Comparison of ENCODE assay signal across 8 cellular contexts in the genomic region with DNA sequence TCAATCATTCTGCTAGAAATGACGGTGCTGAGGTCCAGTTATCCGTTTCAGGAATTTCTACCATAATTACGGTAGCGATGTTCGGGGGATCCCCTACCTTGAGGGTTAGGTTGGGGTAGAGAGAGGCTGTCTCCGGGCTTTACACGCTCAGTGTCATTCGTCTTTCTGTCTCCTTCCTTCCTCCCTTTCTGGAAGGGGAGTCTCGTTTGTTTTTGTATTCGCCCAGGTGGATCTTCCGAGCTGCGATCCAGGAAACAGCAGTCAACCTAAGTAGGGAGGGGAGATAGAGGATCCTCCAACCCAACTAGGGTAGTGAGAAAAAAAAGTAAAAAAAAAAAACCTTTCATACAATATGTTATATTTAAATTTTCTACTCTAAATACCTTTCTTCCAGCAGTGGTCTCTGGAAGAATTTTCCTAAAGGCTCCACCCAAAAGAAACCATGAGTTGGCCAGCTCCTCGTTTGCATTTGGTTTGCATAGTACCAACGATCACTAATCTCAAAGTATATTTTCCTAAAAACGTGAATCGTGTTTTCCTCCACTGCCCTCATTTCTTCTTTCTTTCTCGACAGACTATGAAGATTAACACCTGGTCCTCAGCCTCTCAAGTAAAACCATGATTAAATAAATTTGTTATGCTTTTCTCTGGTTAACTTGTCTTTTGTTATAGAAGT. TPM values are rescaled to one million over a fixed set of nuclear protein-coding genes. Genes with fewer than 3 reads are reported as not detected.
A peak's percentile ranks its signal among the peaks of the same experiment; 100 is the strongest.
DNase-seq lines count a peak whose midpoint lies in the region; ATAC-seq and TF ChIP-seq lines count a peak whose summit lies in the region.

No MANE protein-coding gene starts in this region.

- H3K27ac Mint-ChIP-seq in mesothelial cell of epicardium: peak overlapping the region; percentile 85

- peak overlapping the region; percentile 93 for H3K9ac ChIP-seq in HUES64 (ENCODE audit: low read depth, low read length)

- WGBS in HUES64: 9% methylated on average over 13 of the region's 17 CpGs
- WGBS in body of pancreas, 2 donors: 2 to 7% methylated on average over 17 of the region's 17 CpGs

- peaks cover 6% of the 10 kb centered on the region; the same call in 1 of the 2 replicates for H3K27me3 ChIP-seq in HUES64 (ENCODE audit: insufficient read depth, low read length)
- no peaks in the 10 kb centered on the region for H3K27me3 ChIP-seq in body of pancreas

- H3K9me3 Mint-ChIP-seq in mesothelial cell of epicardium: no peaks in the 10 kb centered on the region

- peak overlapping the region; percentile 90 for H3K4me3 Mint-ChIP-seq in mesothelial cell of epicardium

- H3K36me3 ChIP-seq in HUES64 (ENCODE audit: insufficient read depth, low read length) (no peaks in the 10 kb centered on the region), body of pancreas (replicated peaks in 1 of 2; ENCODE audit: insufficient read depth in 1 of 2, low read depth in 2 of 2) (no peaks in the 10 kb centered on the region)

- CTCF ChIA-PET in HEK293T (lab: Yijun Ruan, JAX): interaction anchor here (0.6 to 3.3 kb wide), 4 partner anchors 8 to 64 kb away, joined by 7 to 23 read pairs (median 14); no protein-coding TSS in a partner anchor

- H3K36me3 Mint-ChIP-seq in mesothelial cell of epicardium: no peaks in the 10 kb centered on the region

- peaks cover 29% of the 10 kb centered on the region for H3K4me1 Mint-ChIP-seq in mesothelial cell of epicardium

- intact Hi-C loops in body of pancreas (cut with DNase I) (no loop called here), posterior vena cava (cut with DNase I) (no loop called here)

- peak; percentile 37 for DNase-seq in DMS53 treated with DMSO at 0.1 percent for 48 hours (lab: John Stamatoyannopoulos, UW; ENCODE audit: unreplicated experiment)
- no peak for DNase-seq in body of pancreas
- no peak for DNase-seq in mesothelial cell of epicardium (ENCODE audit: low spot score in 2 of 2, unreplicated experiment in 2 of 2)
- DNase-seq in HEK293T (ENCODE audit: extremely low spot score): no peak
- no peak for DNase-seq in HK-2 (ENCODE audit: unreplicated experiment)
- no peak for DNase-seq in posterior vena cava (ENCODE audit: low spot score)

- H3K9me3 ChIP-seq in HUES64 (ENCODE audit: insufficient read depth, low read depth, low read length) (no peaks in the 10 kb centered on the region), body of pancreas (no peaks in the 10 kb centered on the region)

- TF ChIP-seq CTCF in body of pancreas (IDR thresholded peaks at IDR 0.05) (no peak), mesothelial cell of epicardium (IDR thresholded peaks at IDR 0.05; ENCODE audit: unreplicated experiment) (no peak)

- POLR2A ChIA-PET in HEK293T (lab: Yijun Ruan, JAX): interaction anchor here (1.0 to 3.0 kb wide), 2 partner anchors 12 to 50 kb away, joined by 3 to 30 read pairs; no protein-coding TSS in a partner anchor

- peaks cover 18% of the 10 kb centered on the region for H3K4me1 ChIP-seq in HUES64 (ENCODE audit: insufficient read depth, low read length)
- peaks cover 36% of the 10 kb centered on the region for H3K4me1 ChIP-seq in body of pancreas

- peak overlapping the region; percentile 98 for H3K4me3 ChIP-seq in HUES64 (ENCODE audit: low read length)
- H3K4me3 ChIP-seq in body of pancreas: peak overlapping the region; percentile 8 to 57

- no peak for TF ChIP-seq POLR2A in body of pancreas (IDR thresholded peaks at IDR 0.05)

- no peak overlapping the region; the same call in 1 of the 2 replicates for H3K27ac ChIP-seq in HUES64 (ENCODE audit: low read depth, low read length)
- H3K27ac ChIP-seq in body of pancreas: peak overlapping the region; percentile 82 to 96 (median 94)

- ATAC-seq in GM21423 (IDR thresholded peaks at IDR 0.05; ENCODE audit: unreplicated experiment) (peak; percentile 26), body of pancreas (no peak)

- H3K27me3 Mint-ChIP-seq in mesothelial cell of epicardium (ENCODE audit: low read depth): no peaks in the 10 kb centered on the region

TF ChIP-seq in HEK293T, 16 proteins besides CTCF, POLR2A, EP300 and RAD21:
- TF ChIP-seq LEF1 (IDR thresholded peaks at IDR 0.05; ENCODE audit: borderline replicate concordance) (no peak), ELF4 (IDR thresholded peaks at IDR 0.05) (no peak)

RNA-seq across cellular contexts. Expression of a gene that starts 0.6 kb away (rescaled TPM):
- polyA plus RNA-seq in HUES64 (2013, experiment 1 of 2): 14.7 TPM
- 18.8 TPM for polyA plus RNA-seq in HUES64 (2013, experiment 2 of 2)
- total RNA-seq in body of pancreas: 10 to 100 TPM; 11.4 to 18.1 TPM
- total RNA-seq in mesothelial cell of epicardium: 36.3 to 39.6 TPM (median 39.5 TPM) in 3 replicates
- total RNA-seq in posterior vena cava: 10 to 100 TPM; 33.7 to 36.9 TPM

RNA-seq across cellular contexts. Expression of a gene that starts 21.0 kb away (rescaled TPM):
- 7.8 TPM for polyA plus RNA-seq in HUES64 (2013, experiment 1 of 2)
- polyA plus RNA-seq in HUES64 (2013, experiment 2 of 2): 10.2 TPM
- total RNA-seq in body of pancreas (100 to 1,000 TPM in 1 of 2 donors, 10 to 100 TPM in 1; 72.9 to 125 TPM), mesothelial cell of epicardium (132 to 154 TPM (median 136 TPM) in 3 replicates), posterior vena cava (10 to 100 TPM; 65.1 to 75.9 TPM)
